ENCODE assay signal across 15 cellular contexts in the genomic region with DNA sequence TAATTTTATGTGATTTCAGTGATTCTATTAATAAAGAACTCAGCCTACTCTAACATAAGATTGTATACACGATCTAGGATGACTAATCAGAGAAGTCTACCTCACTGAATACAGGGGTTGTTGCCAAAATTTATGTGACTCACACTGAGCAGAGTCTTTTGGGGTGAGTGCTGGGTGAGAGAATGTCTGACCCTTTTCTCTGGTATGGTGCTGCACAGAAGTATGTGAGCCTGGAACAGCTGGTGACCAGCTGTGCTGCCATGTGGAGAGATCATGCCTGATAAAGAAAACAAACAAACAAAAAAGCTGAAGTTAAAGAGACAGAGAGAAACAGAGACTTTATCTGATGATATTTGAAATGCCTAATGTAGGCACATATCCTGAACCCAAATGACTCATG.
A peak's percentile ranks its signal among the peaks of the same experiment; 100 is the strongest.
DNase-seq lines count a peak whose midpoint lies in the region; ATAC-seq, FAIRE-seq and TF ChIP-seq lines count a peak whose summit lies in the region.
"Had no signal": no experiment of that assay in that cellular context is flagged by ENCODE, and none has a peak within 500 bp of the region (broad histone marks: within the 10 kb centered on the region; RNA-seq: fewer than 3 reads in every experiment).

No MANE protein-coding gene starts in this region.

- no peaks in the 10 kb centered on the region for H3K27me3 ChIP-seq in bronchial epithelial cell (ENCODE audit: control insufficient read depth, insufficient read depth, low read length)

- DNase-seq in AG08395 (ENCODE audit: low spot score) (peak; percentile 80), HTR-8/SVneo (ENCODE audit: insufficient read length, low spot score) (peak; percentile 0), bronchial epithelial cell (ENCODE audit: low read depth) (peak; percentile 91), kidney glomerular epithelial cell (lab: John Stamatoyannopoulos, UW) (peak; percentile 12)
- no peak for DNase-seq in activated naive CD8-positive, alpha-beta T cell treated with anti-CD3 and anti-CD28 coated beads for 36 hours
- DNase-seq: activated CD4-positive, alpha-beta T cell treated with anti-CD3 and anti-CD28 coated beads, Interleukin-2, amount 10 ng/mL, durations not matched to agents 7 days and 5 days; activated naive CD4-positive, alpha-beta T cell treated with anti-CD3 and anti-CD28 coated beads, Interleukin-2, amount 50 U/mL, for 16 hours; CD4-positive, CD25-positive, alpha-beta regulatory T cell; erythroblast; NCI-H1417; stimulated activated naive CD4-positive, alpha-beta T cell had no signal

- ATAC-seq in GM18861 (IDR thresholded peaks at IDR 0.05; ENCODE audit: unreplicated experiment) (no peak), HG03439 (IDR thresholded peaks at IDR 0.05; ENCODE audit: unreplicated experiment) (no peak), HG02885 (IDR thresholded peaks at IDR 0.05; ENCODE audit: poor library complexity, unreplicated experiment) (no peak)

- H3K27ac Mint-ChIP-seq in activated naive CD8-positive, alpha-beta T cell treated with anti-CD3 and anti-CD28 coated beads for 36 hours = no peak overlapping the region
- H3K27ac Mint-ChIP-seq: activated CD4-positive, alpha-beta T cell treated with anti-CD3 and anti-CD28 coated beads, Interleukin-2, amount 10 ng/mL, durations not matched to agents 7 days and 5 days; CD4-positive, CD25-positive, alpha-beta regulatory T cell had no signal

- no peaks in the 10 kb centered on the region for H3K4me1 Mint-ChIP-seq in activated naive CD8-positive, alpha-beta T cell treated with anti-CD3 and anti-CD28 coated beads for 36 hours
- H3K4me1 Mint-ChIP-seq: activated CD4-positive, alpha-beta T cell treated with anti-CD3 and anti-CD28 coated beads, Interleukin-2, amount 10 ng/mL, durations not matched to agents 7 days and 5 days; CD4-positive, CD25-positive, alpha-beta regulatory T cell had no signal

- TF ChIP-seq CTCF in bronchial epithelial cell (IDR thresholded peaks at IDR 0.05; ENCODE audit: insufficient read depth, low read length, severe bottlenecking) = no peak

- FAIRE-seq in HTR-8/SVneo (lab: Jason Lieb, UNC) (no peak), bronchial epithelial cell (lab: Jason Lieb, UNC) (no peak)

- H3K27me3 Mint-ChIP-seq in activated naive CD8-positive, alpha-beta T cell treated with anti-CD3 and anti-CD28 coated beads for 36 hours = no peaks in the 10 kb centered on the region
- H3K27me3 Mint-ChIP-seq: activated CD4-positive, alpha-beta T cell treated with anti-CD3 and anti-CD28 coated beads, Interleukin-2, amount 10 ng/mL, durations not matched to agents 7 days and 5 days; CD4-positive, CD25-positive, alpha-beta regulatory T cell had no signal

- H3K4me3 ChIP-seq in bronchial epithelial cell (ENCODE audit: low read depth, low read length) = no peak overlapping the region
- H3K4me3 ChIP-seq: PC-9 had no signal

- no peaks in the 10 kb centered on the region for H3K36me3 Mint-ChIP-seq in activated naive CD8-positive, alpha-beta T cell treated with anti-CD3 and anti-CD28 coated beads for 36 hours
- H3K36me3 Mint-ChIP-seq: CD4-positive, CD25-positive, alpha-beta regulatory T cell had no signal

- H3K36me3 ChIP-seq in bronchial epithelial cell (ENCODE audit: control insufficient read depth, insufficient read depth, low read length) = no peaks in the 10 kb centered on the region

- no peak overlapping the region for H3K4me3 Mint-ChIP-seq in activated naive CD8-positive, alpha-beta T cell treated with anti-CD3 and anti-CD28 coated beads for 36 hours
- H3K4me3 Mint-ChIP-seq: activated CD4-positive, alpha-beta T cell treated with anti-CD3 and anti-CD28 coated beads, Interleukin-2, amount 10 ng/mL, durations not matched to agents 7 days and 5 days; CD4-positive, CD25-positive, alpha-beta regulatory T cell had no signal

- H3K9me3 Mint-ChIP-seq in activated naive CD8-positive, alpha-beta T cell treated with anti-CD3 and anti-CD28 coated beads for 36 hours = peaks cover 4% of the 10 kb centered on the region
